2 cellular contexts compared by ENCODE assay signal in the genomic region with DNA sequence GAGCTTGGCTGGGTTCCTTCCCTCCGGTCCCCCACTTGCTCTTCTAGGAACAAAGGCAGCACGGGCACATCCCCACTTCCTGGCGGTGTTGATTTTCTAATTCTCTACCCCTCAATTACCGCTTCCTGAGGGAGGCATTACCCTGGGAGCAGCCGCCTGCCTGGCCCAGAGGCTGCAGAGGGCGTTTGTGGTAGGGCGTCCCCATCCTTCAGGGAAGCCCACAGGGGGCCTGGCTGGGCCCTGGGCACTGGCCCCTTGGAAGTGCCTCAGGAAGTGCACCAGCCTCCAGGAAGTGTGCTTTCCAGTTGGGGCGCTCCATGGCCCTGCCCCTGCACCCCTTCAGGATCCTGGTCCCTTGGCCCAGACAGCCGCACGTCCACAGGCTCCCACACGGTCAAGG.
TF ChIP-seq lines count a peak whose summit lies in the region.

No MANE protein-coding gene starts in this region.

TF ChIP-seq in GM23338, 12 proteins besides CTCF, POLR2A, EP300 and RAD21:
- TF ChIP-seq EZH2 (IDR thresholded peaks at IDR 0.05; ENCODE audit: low read depth, unreplicated experiment) (no peak), POLR2AphosphoS5 (IDR thresholded peaks at IDR 0.05; ENCODE audit: low read depth) (no peak)
- TF ChIP-seq, protein P1, sequence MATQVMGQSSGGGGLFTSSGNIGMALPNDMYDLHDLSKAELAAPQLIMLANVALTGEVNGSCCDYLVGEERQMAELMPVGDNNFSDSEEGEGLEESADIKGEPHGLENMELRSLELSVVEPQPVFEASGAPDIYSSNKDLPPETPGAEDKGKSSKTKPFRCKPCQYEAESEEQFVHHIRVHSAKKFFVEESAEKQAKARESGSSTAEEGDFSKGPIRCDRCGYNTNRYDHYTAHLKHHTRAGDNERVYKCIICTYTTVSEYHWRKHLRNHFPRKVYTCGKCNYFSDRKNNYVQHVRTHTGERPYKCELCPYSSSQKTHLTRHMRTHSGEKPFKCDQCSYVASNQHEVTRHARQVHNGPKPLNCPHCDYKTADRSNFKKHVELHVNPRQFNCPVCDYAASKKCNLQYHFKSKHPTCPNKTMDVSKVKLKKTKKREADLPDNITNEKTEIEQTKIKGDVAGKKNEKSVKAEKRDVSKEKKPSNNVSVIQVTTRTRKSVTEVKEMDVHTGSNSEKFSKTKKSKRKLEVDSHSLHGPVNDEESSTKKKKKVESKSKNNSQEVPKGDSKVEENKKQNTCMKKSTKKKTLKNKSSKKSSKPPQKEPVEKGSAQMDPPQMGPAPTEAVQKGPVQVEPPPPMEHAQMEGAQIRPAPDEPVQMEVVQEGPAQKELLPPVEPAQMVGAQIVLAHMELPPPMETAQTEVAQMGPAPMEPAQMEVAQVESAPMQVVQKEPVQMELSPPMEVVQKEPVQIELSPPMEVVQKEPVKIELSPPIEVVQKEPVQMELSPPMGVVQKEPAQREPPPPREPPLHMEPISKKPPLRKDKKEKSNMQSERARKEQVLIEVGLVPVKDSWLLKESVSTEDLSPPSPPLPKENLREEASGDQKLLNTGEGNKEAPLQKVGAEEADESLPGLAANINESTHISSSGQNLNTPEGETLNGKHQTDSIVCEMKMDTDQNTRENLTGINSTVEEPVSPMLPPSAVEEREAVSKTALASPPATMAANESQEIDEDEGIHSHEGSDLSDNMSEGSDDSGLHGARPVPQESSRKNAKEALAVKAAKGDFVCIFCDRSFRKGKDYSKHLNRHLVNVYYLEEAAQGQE (IDR thresholded peaks at IDR 0.05; ENCODE audit: unreplicated experiment) = no peak

TF ChIP-seq in H1, 55 proteins besides CTCF, POLR2A, EP300 and RAD21:
- no peak for TF ChIP-seq POLR2AphosphoS5 (IDR thresholded peaks at IDR 0.05; ENCODE audit: low read depth, low read length)
- TF ChIP-seq JUN (IDR thresholded peaks at IDR 0.05; ENCODE audit: low read depth, low read length) = no peak
